ENCODE assay signal across 1 cellular context in genomic region chr5:34915139-34915855, GRCh38.
TF ChIP-seq lines count a peak whose summit lies in the region.

TSS of gene BRIX1 (plus strand) at chr5:34915711. CDS start at chr5:34915739, 28 bp downstream.
TSS of gene RAD1 (minus strand) at chr5:34915504. CDS start at chr5:34914892, 612 bp downstream.

TF ChIP-seq in HepG2, 621 proteins besides CTCF, POLR2A, EP300 and RAD21 (continued from another document and continues in another):
- TF ChIP-seq THAP9 (CRISPR knock-in tag; IDR thresholded peaks at IDR 0.05; ENCODE audit: borderline replicate concordance) (peak; percentile 98; the same call in 1 of the 2 replicates), ZNF30 (CRISPR knock-in tag; IDR thresholded peaks at IDR 0.05) (peak; percentile 87; the same call in 1 of the 2 replicates), ZNF292 (CRISPR knock-in tag; IDR thresholded peaks at IDR 0.05; ENCODE audit: borderline replicate concordance, low read depth) (peak; percentile 77), ZUFSP (CRISPR knock-in tag; IDR thresholded peaks at IDR 0.05; ENCODE audit: borderline replicate concordance) (no peak), ZMYM4 (CRISPR knock-in tag; IDR thresholded peaks at IDR 0.05) (peak; percentile 92), ARNT2 (CRISPR knock-in tag; IDR thresholded peaks at IDR 0.05; ENCODE audit: low read depth) (peak; percentile 91; the same call in 1 of the 2 replicates), ZC3H13 (CRISPR knock-in tag; IDR thresholded peaks at IDR 0.05) (peak; percentile 73; the same call in 1 of the 2 replicates), KDM3A (CRISPR knock-in tag; IDR thresholded peaks at IDR 0.05; ENCODE audit: low read depth) (peak; percentile 73; the same call in 1 of the 2 replicates), ARID4A (CRISPR knock-in tag; IDR thresholded peaks at IDR 0.05; ENCODE audit: borderline replicate concordance) (peak; percentile 98), ZNF253 (CRISPR knock-in tag; IDR thresholded peaks at IDR 0.05; ENCODE audit: borderline replicate concordance) (no peak), ZNF441 (CRISPR knock-in tag; IDR thresholded peaks at IDR 0.05; ENCODE audit: borderline replicate concordance) (no peak), KLF13 (CRISPR knock-in tag; IDR thresholded peaks at IDR 0.05) (no peak), KDM5B (CRISPR knock-in tag; IDR thresholded peaks at IDR 0.05; ENCODE audit: borderline replicate concordance) (peak; percentile 66; the same call in 1 of the 2 replicates), ZNF382 (CRISPR knock-in tag; IDR thresholded peaks at IDR 0.05; ENCODE audit: borderline replicate concordance) (no peak), TAF1 (CRISPR knock-in tag; IDR thresholded peaks at IDR 0.05) (peak; percentile 99), ZNF713 (CRISPR knock-in tag; IDR thresholded peaks at IDR 0.05) (no peak), RFX5 (IDR thresholded peaks at IDR 0.05; ENCODE audit: low read depth, low read length) (no peak), ZFP36L1 (CRISPR knock-in tag; IDR thresholded peaks at IDR 0.05) (0 out of 2 replicates have a peak, but pooled peaks have one; percentile 37), HCFC1 (IDR thresholded peaks at IDR 0.05; ENCODE audit: low read depth, low read length) (peak; percentile 64), CREM (IDR thresholded peaks at IDR 0.05) (peak; percentile 86), CREM (CRISPR knock-in tag; IDR thresholded peaks at IDR 0.05) (no peak), ZNF407 (CRISPR knock-in tag; IDR thresholded peaks at IDR 0.05; ENCODE audit: not compliant biosample characterization) (no peak), TCF7 (IDR thresholded peaks at IDR 0.05; ENCODE audit: low read depth) (no peak), KDM1A (CRISPR knock-in tag; IDR thresholded peaks at IDR 0.05) (no peak), RFX1 (IDR thresholded peaks at IDR 0.05) (no peak), SKI (IDR thresholded peaks at IDR 0.05; ENCODE audit: partially characterized antibody) (peak; percentile 82), PHF21A (CRISPR knock-in tag; IDR thresholded peaks at IDR 0.05) (peak; percentile 73), ZNF143 (CRISPR knock-in tag; IDR thresholded peaks at IDR 0.05) (peak; percentile 31), HHEX (CRISPR knock-in tag; IDR thresholded peaks at IDR 0.05) (no peak), ZFP41 (CRISPR knock-in tag; IDR thresholded peaks at IDR 0.05; ENCODE audit: borderline replicate concordance) (no peak), GATAD1 (CRISPR knock-in tag; IDR thresholded peaks at IDR 0.05) (peak; percentile 99), MXI1 (IDR thresholded peaks at IDR 0.05; ENCODE audit: borderline replicate concordance, low read depth, low read length) (peak; percentile 76; the same call in 1 of the 3 replicates), GLMP (CRISPR knock-in tag; IDR thresholded peaks at IDR 0.05; ENCODE audit: borderline replicate concordance) (no peak), ZBTB4 (CRISPR knock-in tag; IDR thresholded peaks at IDR 0.05; ENCODE audit: borderline replicate concordance) (no peak), NCOA2 (CRISPR knock-in tag; IDR thresholded peaks at IDR 0.05) (peak; percentile 54; the same call in 1 of the 2 replicates)
